In genomic region chr9:20380546-20380945, GRCh38 we compare ENCODE assay signal across 24 cellular contexts.
"Had no signal": no experiment of that assay in that cellular context is flagged by ENCODE, and none has a peak within 500 bp of the region (broad histone marks: within the 10 kb centered on the region; RNA-seq: fewer than 3 reads in every experiment).

No MANE protein-coding gene starts in this region.

- H3K27ac ChIP-seq: coronary artery, gastroesophageal sphincter, lower lobe of right lung, neutrophil, ovary, prostate gland, thoracic aorta, vagina had no signal

- H3K36me3 ChIP-seq: gastroesophageal sphincter, lower lobe of right lung, neutrophil, ovary, prostate gland, thoracic aorta, vagina had no signal

- H3K9me3 ChIP-seq: gastroesophageal sphincter, lower lobe of right lung, mucosa of descending colon, neutrophil, ovary, prostate gland, thoracic aorta, vagina had no signal

- DNase-seq: activated CD4-positive, alpha-beta T cell treated with anti-CD3 and anti-CD28 coated beads, Interleukin-2, amount 10 ng/mL, durations not matched to agents 7 days and 5 days; activated CD4-positive, CD25-positive, alpha-beta regulatory T cell treated with anti-CD3 and anti-CD28 coated beads, Interleukin-2, amount 50 U/mL, for 72 hours; activated CD8-positive, alpha-beta T cell treated with anti-CD3 and anti-CD28 coated beads for 36 hours; activated naive CD8-positive, alpha-beta T cell treated with anti-CD3 and anti-CD28 coated beads for 36 hours; amygdala; cerebellar nuclear complex; endodermal cell; head of caudate nucleus; islet precursor cell; left colon; lower lobe of right lung; mesendoderm; mucosa of descending colon; naive thymus-derived CD8-positive, alpha-beta T cell; ovary; stimulated activated CD4-positive, alpha-beta T cell treated with anti-CD3 and anti-CD28 coated beads, Interleukin-4, amount 100 ng/mL, for 24 hours; stimulated activated naive CD4-positive, alpha-beta T cell treated with Interleukin-2 at 50 U/mL for 16 hours had no signal

- H3K27me3 ChIP-seq: gastroesophageal sphincter, neutrophil, ovary, vagina had no signal

- H3K4me1 ChIP-seq: vagina had no signal

- H3K4me3 ChIP-seq: coronary artery, gastroesophageal sphincter, lower lobe of right lung, mucosa of descending colon, ovary, prostate gland, thoracic aorta, vagina had no signal

- ATAC-seq: activated CD8-positive, alpha-beta T cell treated with anti-CD3 and anti-CD28 coated beads for 36 hours; activated T-helper 17 cell treated with anti-CD3 and anti-CD28 coated beads, Interleukin-2, amount 50 U/mL, for 72 hours; gastroesophageal sphincter; left colon; lower lobe of right lung; mucosa of descending colon; naive thymus-derived CD8-positive, alpha-beta T cell had no signal
